In the genomic region with DNA sequence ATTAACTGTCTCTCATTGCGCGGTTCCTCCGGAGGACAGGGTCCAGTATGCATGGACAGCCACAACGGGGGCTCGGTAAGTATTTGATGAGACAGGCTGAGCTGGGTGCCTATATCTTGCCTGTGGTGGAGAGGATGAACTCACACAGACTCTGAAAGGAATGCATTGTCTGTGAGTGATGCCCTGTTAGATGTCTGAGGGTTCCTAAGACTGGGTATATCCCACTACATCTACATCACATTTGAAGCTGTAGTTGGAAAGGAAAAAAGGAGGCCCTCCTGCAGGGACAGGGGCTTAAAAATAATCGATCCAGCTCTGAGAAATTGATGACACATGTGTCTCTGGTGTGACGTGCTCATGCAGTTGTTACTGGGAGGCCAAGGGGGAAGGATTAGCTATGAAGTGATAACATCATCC, we compare ENCODE assay signal across 8 cellular contexts. TPM values are rescaled to one million over a fixed set of nuclear protein-coding genes. Genes with fewer than 3 reads are reported as not detected.
DNase-seq lines count a peak whose midpoint lies in the region; ATAC-seq, FAIRE-seq and TF ChIP-seq lines count a peak whose summit lies in the region.

No MANE protein-coding gene starts in this region.

- peak overlapping the region; percentile 83 for H3K4me2 ChIP-seq in endothelial cell of umbilical vein (ENCODE audit: insufficient read depth, low read length)

- no peaks in the 10 kb centered on the region for H4K20me1 ChIP-seq in endothelial cell of umbilical vein (replicated peaks; ENCODE audit: control insufficient read depth, extremely low read depth, insufficient read depth, low read length)

- no peaks in the 10 kb centered on the region for H3K9me3 ChIP-seq in RWPE2 (ENCODE audit: severe bottlenecking)
- H3K9me3 ChIP-seq in endothelial cell of umbilical vein (replicated peaks; ENCODE audit: control insufficient read depth, insufficient read depth, low read length), result no peaks in the 10 kb centered on the region
- H3K9me3 ChIP-seq in skeletal muscle tissue (ENCODE audit: control insufficient read depth in 3 of 3, low read length in 3 of 3), result no peaks in the 10 kb centered on the region
- H3K9me3 ChIP-seq in prostate gland, result no peaks in the 10 kb centered on the region
- no peaks in the 10 kb centered on the region for H3K9me3 ChIP-seq in right atrium auricular region

- H3K4me3 ChIP-seq in RWPE2 (ENCODE audit: severe bottlenecking) (peak overlapping the region; percentile 88), endothelial cell of umbilical vein (replicated peaks in 1 of 3; ENCODE audit: insufficient read depth in 1 of 3, low read depth in 1 of 3, low read length in 3 of 3) (peak overlapping the region in 1 of 3 experiments; percentile 68), skeletal muscle tissue (ENCODE audit: low read length in 3 of 3) (peak overlapping the region; percentile 10 to 41 (median 26)), prostate gland (no peak overlapping the region), right atrium auricular region (peak overlapping the region in 1 of 2 donors; percentile 92)

- intact Hi-C loops in endothelial cell of umbilical vein (cut with micrococcal nuclease) (loop anchor here (2.0 kb wide), 1 partner anchor 19 kb away; no protein-coding TSS in a partner anchor), prostate gland (cut with DNase I) (no loop called here)

- CTCF ChIA-PET in endothelial cell of umbilical vein (lab: Charles Lee), result interaction anchor here (1.0 to 6.0 kb wide), 9 partner anchors 10 to 126 kb away, joined by 3 to 67 read pairs (median 6); no protein-coding TSS in a partner anchor

- ATAC-seq in RWPE2 (ENCODE audit: low read depth) (peak; percentile 26; the same call in 1 of the 3 replicates), GM21786 (IDR thresholded peaks at IDR 0.05; ENCODE audit: unreplicated experiment) (no peak)

- H3K27ac ChIP-seq in RWPE2 (ENCODE audit: poor library complexity, severe bottlenecking), result peak overlapping the region; percentile 2
- no peak overlapping the region for H3K27ac ChIP-seq in endothelial cell of umbilical vein (ENCODE audit: insufficient read depth, low read depth, low read length)
- H3K27ac ChIP-seq in skeletal muscle tissue (ENCODE audit: low read depth, low read length), result no peak overlapping the region
- no peak overlapping the region for H3K27ac ChIP-seq in prostate gland
- no peak overlapping the region for H3K27ac ChIP-seq in right atrium auricular region

- H3K36me3 ChIP-seq in RWPE2 (ENCODE audit: low read depth) (no peaks in the 10 kb centered on the region), endothelial cell of umbilical vein (ENCODE audit: control insufficient read depth in 2 of 2, extremely low read depth in 1 of 2, insufficient read depth in 2 of 2, low read length in 2 of 2) (no peaks in the 10 kb centered on the region), skeletal muscle tissue (ENCODE audit: control insufficient read depth in 3 of 3, insufficient read depth in 3 of 3, low read length in 3 of 3) (peaks cover 0 to under 1% (median 0%) of the 10 kb centered on the region in 3 donors), prostate gland (no peaks in the 10 kb centered on the region), right atrium auricular region (no peaks in the 10 kb centered on the region)

- dilution Hi-C loops in endothelial cell of umbilical vein (cut with MboI; ENCODE audit: extremely low pct_ligation_motif_present, low sequenced_read_pairs), result no loop called here

- TF ChIP-seq CTCF in RWPE2 (IDR thresholded peaks at IDR 0.05; ENCODE audit: poor library complexity, severe bottlenecking) (no peak), endothelial cell of umbilical vein (IDR thresholded peaks at IDR 0.05; ENCODE audit: extremely low read depth in 1 of 2, insufficient read depth in 1 of 2, low read depth in 1 of 2, low read length in 2 of 2) (no peak), prostate gland (IDR thresholded peaks at IDR 0.05) (no peak), right atrium auricular region (IDR thresholded peaks at IDR 0.05) (no peak)

- DNase-seq in NOMO-1 treated with DMSO at 0.1 percent for 48 hours (lab: John Stamatoyannopoulos, UW; ENCODE audit: unreplicated experiment) (peak; percentile 41), NOMO-1 treated with dmso at 0.1 percent for 144 hours (lab: John Stamatoyannopoulos, UW; ENCODE audit: unreplicated experiment) (no peak), RWPE2 (ENCODE audit: low spot score) (no peak), endothelial cell of umbilical vein (ENCODE audit: low read depth, low spot score) (no peak), prostate gland (ENCODE audit: low spot score) (no peak), right atrium auricular region (ENCODE audit: low spot score) (no peak)

- H3K27me3 ChIP-seq in RWPE2 (ENCODE audit: insufficient read depth, poor library complexity, severe bottlenecking) (no peaks in the 10 kb centered on the region), endothelial cell of umbilical vein (ENCODE audit: control insufficient read depth in 2 of 2, insufficient read depth in 2 of 2, low read length in 2 of 2) (no peaks in the 10 kb centered on the region), skeletal muscle tissue (ENCODE audit: control insufficient read depth in 3 of 3, insufficient read depth in 3 of 3, low read length in 3 of 3) (no peaks in the 10 kb centered on the region), prostate gland (replicated peaks; ENCODE audit: insufficient read depth) (no peaks in the 10 kb centered on the region), right atrium auricular region (no peaks in the 10 kb centered on the region)

- POLR2A ChIA-PET in endothelial cell of umbilical vein (lab: Charles Lee), result no interaction called here

- BruUV-seq in endothelial cell of umbilical vein (replicated peaks; lab: Mats Ljungman, UMichigan), result TSS peak; percentile 32

- no peak for TF ChIP-seq POLR2A in endothelial cell of umbilical vein (IDR thresholded peaks at IDR 0.05; ENCODE audit: low read depth, low read length)
- no peak for TF ChIP-seq POLR2A in prostate gland (IDR thresholded peaks at IDR 0.05)

- H2AFZ ChIP-seq in endothelial cell of umbilical vein (ENCODE audit: low read depth, low read length), result no peak overlapping the region

- FAIRE-seq in endothelial cell of umbilical vein (lab: Jason Lieb, UNC), result peak; percentile 55

- peaks cover 15% of the 10 kb centered on the region for H3K4me1 ChIP-seq in RWPE2 (ENCODE audit: insufficient read depth, poor library complexity, severe bottlenecking)
- H3K4me1 ChIP-seq in endothelial cell of umbilical vein (ENCODE audit: control insufficient read depth, extremely low read depth, insufficient read depth, low read length), result peaks cover 27% of the 10 kb centered on the region
- H3K4me1 ChIP-seq in skeletal muscle tissue (ENCODE audit: control insufficient read depth in 3 of 3, insufficient read depth in 3 of 3, low read length in 3 of 3), result peaks cover 9 to 25% (median 22%) of the 10 kb centered on the region in 3 donors
- no peaks in the 10 kb centered on the region for H3K4me1 ChIP-seq in prostate gland (replicated peaks)
- peaks cover 0 to 30% of the 10 kb centered on the region in 2 donors for H3K4me1 ChIP-seq in right atrium auricular region

- H3K9ac ChIP-seq in endothelial cell of umbilical vein (replicated peaks; ENCODE audit: extremely low read depth, insufficient read depth, low read length), result peak overlapping the region; percentile 77
- no peak overlapping the region for H3K9ac ChIP-seq in skeletal muscle tissue (ENCODE audit: low read depth in 1 of 3, low read length in 3 of 3)

- no peaks in the 10 kb centered on the region for H3K9me1 ChIP-seq in endothelial cell of umbilical vein (replicated peaks; ENCODE audit: control insufficient read depth, extremely low read depth, insufficient read depth, low read length)

- 77% methylated on average over 7 of the region's 7 CpGs for WGBS in prostate gland

- H3K79me2 ChIP-seq in endothelial cell of umbilical vein (ENCODE audit: control insufficient read depth, insufficient read depth, low read length), result peaks cover 42% of the 10 kb centered on the region

TF ChIP-seq in endothelial cell of umbilical vein, 7 proteins besides CTCF, POLR2A, EP300 and RAD21:
- TF ChIP-seq MYC (IDR thresholded peaks at IDR 0.05; ENCODE audit: low read depth, low read length) (no peak), JUN (IDR thresholded peaks at IDR 0.05; ENCODE audit: borderline replicate concordance, insufficient read depth, insufficient read length, low read depth) (no peak), FOS (IDR thresholded peaks at IDR 0.05; ENCODE audit: borderline replicate concordance, insufficient read depth, low read length) (no peak), GATA2 (IDR thresholded peaks at IDR 0.05; ENCODE audit: insufficient read depth, insufficient read length, low read depth, low read length) (no peak), EZH2 (IDR thresholded peaks at IDR 0.05; ENCODE audit: borderline replicate concordance, low read depth, low read length, severe bottlenecking) (no peak), POLR2AphosphoS5 (IDR thresholded peaks at IDR 0.05; ENCODE audit: insufficient read depth, low read depth, low read length) (no peak)
- TF ChIP-seq, protein P1, sequence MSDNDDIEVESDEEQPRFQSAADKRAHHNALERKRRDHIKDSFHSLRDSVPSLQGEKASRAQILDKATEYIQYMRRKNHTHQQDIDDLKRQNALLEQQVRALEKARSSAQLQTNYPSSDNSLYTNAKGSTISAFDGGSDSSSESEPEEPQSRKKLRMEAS (IDR thresholded peaks at IDR 0.05; ENCODE audit: insufficient read depth, insufficient read length), result no peak

RNA-seq across cellular contexts. Expression of a gene that starts 1.9 kb away (rescaled TPM):
- total RNA-seq in endothelial cell of umbilical vein (54.3 and 55.5 TPM in 2 replicates), skeletal muscle tissue (16.2 TPM), prostate gland (10 to 100 TPM; 21.0 to 30.9 TPM), right atrium auricular region (10 to 100 TPM in 1 of 2 donors, 1 to 10 TPM in 1; 7.5 to 10.5 TPM)
- 17.8 and 32.5 TPM in 2 replicates for polyA plus RNA-seq in endothelial cell of umbilical vein
- 17.4 and 18.8 TPM in 2 replicates for polyA plus RNA-seq in endothelial cell of umbilical vein (2011; cell fraction: cytosol; rRNA removed)
- 88.3 and 92.8 TPM in 2 replicates for polyA plus RNA-seq in endothelial cell of umbilical vein (2011; cell fraction: nucleus; rRNA removed)
- 29.3 and 33.4 TPM in 2 replicates for polyA plus RNA-seq in endothelial cell of umbilical vein (2012)
- 41.5 and 43.3 TPM in 2 replicates for polyA minus RNA-seq in endothelial cell of umbilical vein
- polyA minus RNA-seq in endothelial cell of umbilical vein (2011; cell fraction: cytosol; rRNA and poly(A)+ RNA removed), result 54.5 TPM
- 48.7 and 51.7 TPM in 2 replicates for polyA minus RNA-seq in endothelial cell of umbilical vein (2011; cell fraction: nucleus; rRNA and poly(A)+ RNA removed)

Comparison
In these comparisons a context has a peak if more than half of its experiments do, and no peak if none do; other contexts are left out.
1. H3K4me3 ChIP-seq: peak in RWPE2 (single experiment) and skeletal muscle tissue (3 of 3); none in prostate gland (0 of 2).